In genomic region chr1:205811660-205812059, GRCh38 we compare ENCODE assay signal across 8 cellular contexts. TPM values are rescaled to one million over a fixed set of nuclear protein-coding genes. Genes with fewer than 3 reads are reported as not detected.
A peak's percentile ranks its signal among the peaks of the same experiment; 100 is the strongest.
DNase-seq lines count a peak whose midpoint lies in the region; ATAC-seq and TF ChIP-seq lines count a peak whose summit lies in the region.

No MANE protein-coding gene starts in this region.

- H4K8ac ChIP-seq in neuronal stem cell (ENCODE audit: low read depth, low read length): no peak overlapping the region

- peak overlapping the region; percentile 89 to 93 (median 91) for H3K4me3 Mint-ChIP-seq in CD4-positive, alpha-beta memory T cell

- H3K23ac ChIP-seq in neuronal stem cell (ENCODE audit: low read depth, low read length, poor library complexity): no peak overlapping the region

- no peak overlapping the region for H4K91ac ChIP-seq in neuronal stem cell (ENCODE audit: low read depth, low read length, poor library complexity)

- H3K27me3 ChIP-seq in CD4-positive, alpha-beta memory T cell (ENCODE audit: insufficient read depth, low read length): no peaks in the 10 kb centered on the region
- H3K27me3 ChIP-seq in PC-9 (ENCODE audit: insufficient read depth, low read depth) (no peaks in the 10 kb centered on the region), neuronal stem cell (ENCODE audit: control insufficient read depth in 3 of 3, insufficient read depth in 3 of 3, low read depth in 1 of 3, low read length in 3 of 3) (no peaks in the 10 kb centered on the region), Peyer's patch (no peaks in the 10 kb centered on the region)

- no peaks in the 10 kb centered on the region for H3K9me3 Mint-ChIP-seq in CD4-positive, alpha-beta memory T cell

- intact Hi-C loops in CD4-positive, alpha-beta memory T cell (cut with micrococcal nuclease): no loop called here
- intact Hi-C loops in PC-9 (cut with micrococcal nuclease; ENCODE audit: unreplicated experiment): loop anchor here (2.0 to 5.0 kb wide), 2 partner anchors 63 to 96 kb away; no protein-coding TSS in a partner anchor

- H3K9me2 ChIP-seq in PC-9 (ENCODE audit: insufficient read depth): no peaks in the 10 kb centered on the region; the same call in 1 of the 2 replicates

- no peak overlapping the region for H2BK5ac ChIP-seq in neuronal stem cell (ENCODE audit: low read length)

- H3K27ac ChIP-seq in CD4-positive, alpha-beta memory T cell (ENCODE audit: low read depth, low read length): peak overlapping the region; percentile 69
- H3K27ac ChIP-seq in PC-9 (no peak overlapping the region), neuronal stem cell (replicated peaks; ENCODE audit: low read length) (no peak overlapping the region), Peyer's patch (peak overlapping the region in 2 of 4 donors; percentile 81 to 82)

- H3K18ac ChIP-seq in neuronal stem cell (ENCODE audit: low read length): no peak overlapping the region

- POLR2A ChIA-PET in CD4-positive, alpha-beta memory T cell (lab: Charles Lee; ENCODE audit: partially characterized antibody): interaction anchor here (1.8 to 4.0 kb wide), 3 partner anchors 37 to 62 kb away, joined by 5 to 23 read pairs (median 10); partner anchors contain the start of genes NUCKS1, PM20D1 and RAB29
- POLR2A ChIA-PET in PC-9 (lab: Charles Lee; ENCODE audit: unreplicated experiment): no interaction called here

- H2BK120ac ChIP-seq in neuronal stem cell (ENCODE audit: low read depth, low read length): no peak overlapping the region

- no TSS peak for BruUV-seq in PC-9 (replicated peaks; lab: Mats Ljungman, UMichigan)

- H3K9me3 ChIP-seq in CD4-positive, alpha-beta memory T cell (ENCODE audit: control insufficient read depth in 1 of 2, low read length in 2 of 2): no peaks in the 10 kb centered on the region
- no peaks in the 10 kb centered on the region for H3K9me3 ChIP-seq in PC-9 (ENCODE audit: insufficient read depth, low read depth)
- H3K9me3 ChIP-seq in neuronal stem cell (replicated peaks in 1 of 2; ENCODE audit: control insufficient read depth in 2 of 2, insufficient read depth in 1 of 2, low read depth in 1 of 2, low read length in 2 of 2): no peaks in the 10 kb centered on the region
- no peaks in the 10 kb centered on the region for H3K9me3 ChIP-seq in Peyer's patch

- CTCF ChIA-PET in CD4-positive, alpha-beta memory T cell (lab: Charles Lee; ENCODE audit: partially characterized antibody): interaction anchor here (1.1 to 3.1 kb wide), 4 partner anchors 38 to 166 kb away, joined by 3 to 9 read pairs (median 4); partner anchors contain the start of gene PM20D1
- CTCF ChIA-PET in PC-9 (lab: Charles Lee): interaction anchor here (0.6 kb wide), 1 partner anchor 174 kb away, joined by 9 read pairs; no protein-coding TSS in a partner anchor

- H3K14ac ChIP-seq in neuronal stem cell (ENCODE audit: low read length): no peak overlapping the region

- H3K27ac Mint-ChIP-seq in CD4-positive, alpha-beta memory T cell: peak overlapping the region; percentile 82 to 95 (median 93)

- no peak overlapping the region for H2AK5ac ChIP-seq in neuronal stem cell (ENCODE audit: low read depth, low read length)

- no peak overlapping the region for H3K9ac ChIP-seq in neuronal stem cell (ENCODE audit: low read depth, low read length, poor library complexity)

- no peaks in the 10 kb centered on the region for H3K36me3 ChIP-seq in CD4-positive, alpha-beta memory T cell (ENCODE audit: insufficient read depth, low read length)
- H3K36me3 ChIP-seq in PC-9 (ENCODE audit: low read depth) (peaks cover 12% of the 10 kb centered on the region; the same call in 1 of the 2 replicates), neuronal stem cell (replicated peaks in 1 of 2; ENCODE audit: control insufficient read depth in 2 of 2, insufficient read depth in 2 of 2, low read length in 2 of 2) (peaks cover 8 to 32% of the 10 kb centered on the region in 2 donors), Peyer's patch (no peaks in the 10 kb centered on the region)

- H3K4me2 ChIP-seq in PC-9: peak overlapping the region; percentile 87
- H3K4me2 ChIP-seq in neuronal stem cell (ENCODE audit: insufficient read depth, low read length, poor library complexity, severe bottlenecking): no peak overlapping the region

- H2BK12ac ChIP-seq in neuronal stem cell (ENCODE audit: low read length): no peak overlapping the region

- peak; percentile 54 for TF ChIP-seq POLR2A in erythroblast (IDR thresholded peaks at IDR 0.05; ENCODE audit: low read length)
- TF ChIP-seq POLR2A in Peyer's patch (IDR thresholded peaks at IDR 0.05): no peak

- peaks cover 62% of the 10 kb centered on the region for H3K4me1 ChIP-seq in CD4-positive, alpha-beta memory T cell (ENCODE audit: insufficient read depth, low read length)
- peaks cover 14% of the 10 kb centered on the region for H3K4me1 ChIP-seq in PC-9 (replicated peaks; ENCODE audit: insufficient read depth)
- peaks cover 7 to 14% of the 10 kb centered on the region in 2 donors for H3K4me1 ChIP-seq in neuronal stem cell (ENCODE audit: control insufficient read depth in 2 of 2, insufficient read depth in 1 of 2, low read depth in 1 of 2, low read length in 2 of 2)
- peaks cover 0 to 29% (median 4%) of the 10 kb centered on the region in 4 donors for H3K4me1 ChIP-seq in Peyer's patch

- peak overlapping the region in 1 of 2 donors; percentile 63 for H3K4me3 ChIP-seq in CD4-positive, alpha-beta memory T cell (ENCODE audit: low read length in 2 of 2)
- H3K4me3 ChIP-seq in PC-9 (peak overlapping the region; percentile 80; the same call in 1 of the 2 replicates), neuronal stem cell (ENCODE audit: low read length in 2 of 2) (peak overlapping the region in 1 of 2 donors; percentile 88), Peyer's patch (peak overlapping the region in 2 of 4 donors; percentile 83 to 86)

- TF ChIP-seq CTCF in PC-9 (conservative IDR thresholded peaks at IDR 0.05) (no peak), Peyer's patch (IDR thresholded peaks at IDR 0.05) (no peak)

- DNase-seq in CD4-positive, alpha-beta memory T cell: no peak
- DNase-seq in PC-9 (no peak), erythroblast (lab: John Stamatoyannopoulos, UW) (peak; percentile 86 to 92), neuronal stem cell (ENCODE audit: low spot score) (no peak), DMS153 (lab: John Stamatoyannopoulos, UW) (no peak), Peyer's patch (no peak)

- no peaks in the 10 kb centered on the region for H4K20me1 ChIP-seq in PC-9 (ENCODE audit: insufficient read depth)

- H3K36me3 Mint-ChIP-seq in CD4-positive, alpha-beta memory T cell: peaks cover 12 to 34% of the 10 kb centered on the region in 2 donors

- no peak overlapping the region for H2BK15ac ChIP-seq in neuronal stem cell (ENCODE audit: low read length)

- peaks cover 29% of the 10 kb centered on the region for H3K79me2 ChIP-seq in PC-9 (ENCODE audit: low read depth)

- peaks cover 4% of the 10 kb centered on the region for H3K79me1 ChIP-seq in neuronal stem cell (ENCODE audit: low read depth, low read length)

- WGBS in neuronal stem cell (ENCODE audit: extremely low coverage in 2 of 2, insufficient read length in 2 of 2, insufficient replicate concordance in 1 of 2), 2 donors: no CpG with 5 or more reads among the region's 5 CpGs

- no peak overlapping the region for H3K4ac ChIP-seq in neuronal stem cell (ENCODE audit: low read length)

- H3K27me3 Mint-ChIP-seq in CD4-positive, alpha-beta memory T cell: no peaks in the 10 kb centered on the region

- no peaks in the 10 kb centered on the region for H3F3A ChIP-seq in PC-9 (ENCODE audit: insufficient read depth, low read depth)

- no peak overlapping the region for H2AFZ ChIP-seq in PC-9
- peak overlapping the region; percentile 99 for H2AFZ ChIP-seq in neuronal stem cell (ENCODE audit: low read length)

- peaks cover 45 to 71% (median 61%) of the 10 kb centered on the region in 4 donors for H3K4me1 Mint-ChIP-seq in CD4-positive, alpha-beta memory T cell

- no peak for ATAC-seq in GM21528 (IDR thresholded peaks at IDR 0.05; ENCODE audit: low FRiP score, unreplicated experiment)
- ATAC-seq in HG03521 (IDR thresholded peaks at IDR 0.05; ENCODE audit: unreplicated experiment): no peak

RNA-seq across cellular contexts. Expression of gene SLC41A1, which starts 1.3 kb away (rescaled TPM):
- 10 to 100 TPM; 26.1 to 26.3 TPM for total RNA-seq in CD4-positive, alpha-beta memory T cell
- polyA plus RNA-seq in CD4-positive, alpha-beta memory T cell: 10 to 100 TPM in 1 of 2 donors, 1 to 10 TPM in 1; 9.1 to 14.3 TPM
- 26.5 and 34.5 TPM in 2 replicates for total RNA-seq in PC-9 (2021)
- polyA plus RNA-seq in neuronal stem cell (2013, experiment 1 of 2): 18.3 TPM
- polyA plus RNA-seq in neuronal stem cell (2013, experiment 2 of 2): 18.8 TPM
- 10 to 100 TPM in 1 of 4 donors, 1 to 10 TPM in 3; 4.0 to 21.5 (median 6.8) TPM for total RNA-seq in Peyer's patch

RNA-seq across cellular contexts. Expression of gene RAB29, which starts 36.4 kb away (rescaled TPM):
- total RNA-seq in CD4-positive, alpha-beta memory T cell: 10 to 100 TPM; 59.7 to 62.0 TPM
- polyA plus RNA-seq in CD4-positive, alpha-beta memory T cell: 100 to 1,000 TPM in 1 of 2 donors, 10 to 100 TPM in 1; 96.6 to 102 TPM
- total RNA-seq in PC-9 (2021): 10.4 and 11.1 TPM in 2 replicates
- 5.9 TPM for polyA plus RNA-seq in neuronal stem cell (2013, experiment 1 of 2)
- 5.7 TPM for polyA plus RNA-seq in neuronal stem cell (2013, experiment 2 of 2)
- 10 to 100 TPM in 3 of 4 donors, 1 to 10 TPM in 1; 8.3 to 96.6 (median 22.0) TPM for total RNA-seq in Peyer's patch

RNA-seq across cellular contexts. Expression of gene PM20D1, which starts 38.3 kb away (rescaled TPM):
- total RNA-seq in CD4-positive, alpha-beta memory T cell: 1 to 10 TPM; 1.8 to 1.9 TPM
- 1 to 10 TPM; 1.4 to 1.9 TPM for polyA plus RNA-seq in CD4-positive, alpha-beta memory T cell
- total RNA-seq in PC-9 (2021) (not detected in 2 replicates), Peyer's patch (not detected)
- not detected for polyA plus RNA-seq in neuronal stem cell (2013, experiment 1 of 2)
- polyA plus RNA-seq in neuronal stem cell (2013, experiment 2 of 2): not detected

Comparison
In these comparisons a context has a peak if more than half of its experiments do, and no peak if none do; other contexts are left out.
1. DNase-seq: peak in erythroblast (2 of 2); none in CD4-positive, alpha-beta memory T cell (0 of 5), PC-9 (0 of 2), neuronal stem cell (single experiment), DMS153 (single experiment) and Peyer's patch (0 of 3).